Comparison of ENCODE assay signal across 8 cellular contexts in the genomic region with DNA sequence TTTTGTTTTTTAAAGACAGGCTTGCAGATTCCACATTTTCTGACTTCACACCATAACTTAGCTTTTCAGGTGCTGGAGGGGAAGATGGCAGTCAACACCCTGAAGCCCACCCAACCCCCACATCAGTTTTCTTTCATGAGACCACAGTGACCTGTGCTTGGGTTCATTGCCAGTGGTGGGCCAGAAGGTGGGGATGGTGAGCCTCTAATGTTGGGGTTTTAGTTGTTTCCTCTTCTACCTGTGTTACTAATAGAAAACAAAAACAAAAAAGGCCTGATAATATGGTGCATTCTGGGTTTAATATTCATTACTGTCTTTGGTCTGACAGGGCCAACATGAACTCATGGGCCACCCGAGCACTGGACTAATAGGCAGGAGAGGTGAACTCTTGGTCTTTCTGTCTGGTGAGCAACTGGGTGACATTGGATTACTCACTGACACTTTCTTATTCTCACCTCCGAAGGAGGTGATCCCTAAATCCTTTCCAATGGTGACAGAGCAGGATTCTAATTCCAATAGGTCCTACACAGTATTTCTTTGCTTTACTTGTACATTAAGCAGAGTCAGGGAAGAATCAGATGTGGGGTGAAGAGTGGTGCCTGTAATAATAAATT.
A peak's percentile ranks its signal among the peaks of the same experiment; 100 is the strongest.
DNase-seq lines count a peak whose midpoint lies in the region; ATAC-seq and TF ChIP-seq lines count a peak whose summit lies in the region.

No MANE protein-coding gene starts in this region.

- peaks cover 14 to 39% (median 19%) of the 10 kb centered on the region in 4 donors for H3K36me3 ChIP-seq in upper lobe of left lung

- no peak overlapping the region for H3K4me3 ChIP-seq in upper lobe of left lung

- H3K9me3 ChIP-seq in upper lobe of left lung = no peaks in the 10 kb centered on the region

- peaks cover 0 to 12% (median 6%) of the 10 kb centered on the region in 4 donors for H3K4me1 ChIP-seq in upper lobe of left lung

- intact Hi-C loops in posterior cingulate gyrus (cut with DNase I) = no loop called here

- TF ChIP-seq CTCF in upper lobe of left lung (IDR thresholded peaks at IDR 0.05) = peak in 1 of 6 experiments; percentile 21

- H3K27me3 ChIP-seq in upper lobe of left lung = no peaks in the 10 kb centered on the region

- 56 to 60% methylated on average over 2 of the region's 2 CpGs for WGBS in upper lobe of left lung, 2 donors

- ATAC-seq in upper lobe of left lung (ENCODE audit: low FRiP score in 2 of 2) = no peak

- peak; percentile 11 for DNase-seq in DMS53 (lab: John Stamatoyannopoulos, UW)
- DNase-seq in DMS53 treated with DMSO at 0.1 percent for 48 hours (lab: John Stamatoyannopoulos, UW; ENCODE audit: unreplicated experiment) = no peak
- peak; percentile 24 for DNase-seq in NCI-H1105 treated with DMSO at 0.1 percent for 48 hours (lab: John Stamatoyannopoulos, UW)
- DNase-seq in dermis blood vessel endothelial cell = peak; percentile 64
- DNase-seq in renal cortical epithelial cell (ENCODE audit: low read depth) = peak; percentile 33
- no peak for DNase-seq in NCI-H2029 treated with DMSO at 0.1 percent for 48 hours (lab: John Stamatoyannopoulos, UW)
- DNase-seq in upper lobe of left lung = no peak
- DNase-seq in posterior cingulate gyrus = no peak

- no peak overlapping the region for H3K27ac ChIP-seq in upper lobe of left lung

- TF ChIP-seq EP300 in upper lobe of left lung (IDR thresholded peaks at IDR 0.05) = no peak

- TF ChIP-seq POLR2A in upper lobe of left lung (IDR thresholded peaks at IDR 0.05) = no peak

Comparison
In these comparisons a context has a peak if more than half of its experiments do, and no peak if none do; other contexts are left out.
1. DNase-seq: peak in DMS53 (single experiment), NCI-H1105 treated with DMSO at 0.1 percent for 48 hours (single experiment), dermis blood vessel endothelial cell (single experiment) and renal cortical epithelial cell (single experiment); none in DMS53 treated with DMSO at 0.1 percent for 48 hours (single experiment), NCI-H2029 treated with DMSO at 0.1 percent for 48 hours (single experiment), upper lobe of left lung (0 of 2) and posterior cingulate gyrus (0 of 10).